ENCODE assay signal across 18 cellular contexts in the genomic region with DNA sequence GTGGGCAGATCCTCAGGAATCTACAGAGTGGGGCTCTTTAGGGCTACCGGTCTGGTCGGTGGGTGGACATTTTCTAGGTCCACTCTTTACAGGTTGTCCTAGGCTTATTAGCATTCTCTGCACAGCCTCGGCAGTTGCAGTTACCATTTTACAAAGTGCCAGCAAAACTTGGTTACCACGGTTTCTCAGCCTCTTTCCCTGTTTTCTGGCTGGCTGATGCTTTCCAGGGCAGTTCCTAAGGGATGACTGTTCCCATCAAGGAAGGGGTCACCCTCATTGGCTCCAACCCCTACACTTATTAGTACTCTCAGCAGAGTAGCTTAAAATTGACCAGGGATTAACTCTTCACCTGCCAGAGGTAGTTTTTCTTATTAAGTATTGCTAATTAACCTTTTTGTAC. TPM values are rescaled to one million over a fixed set of nuclear protein-coding genes. Genes with fewer than 3 reads are reported as not detected.
DNase-seq lines count a peak whose midpoint lies in the region; ATAC-seq and TF ChIP-seq lines count a peak whose summit lies in the region.
"Had no signal": no experiment of that assay in that cellular context is flagged by ENCODE, and none has a peak within 500 bp of the region (broad histone marks: within the 10 kb centered on the region; RNA-seq: fewer than 3 reads in every experiment).

No MANE protein-coding gene starts in this region.

- peak overlapping the region; percentile 34 to 51 for H3K27ac ChIP-seq in left lung
- H3K27ac ChIP-seq in psoas muscle = peak overlapping the region; percentile 83
- H3K27ac ChIP-seq: HL-60 had no signal

- intact Hi-C loops in left lung (cut with DNase I) (no loop called here), psoas muscle (cut with DNase I) (loop anchor here (10.0 kb wide), 2 partner anchors 97 to 137 kb away; no protein-coding TSS in a partner anchor), posterior vena cava (cut with DNase I) (no loop called here)

- H3K4me3 ChIP-seq in left lung (no peak overlapping the region), psoas muscle (no peak overlapping the region)
- H3K4me3 ChIP-seq: GM23338, K562 had no signal

- peak overlapping the region in 4 of 5 experiments; percentile 18 to 98 (median 92) for H3K27ac Mint-ChIP-seq in brain
- H3K27ac Mint-ChIP-seq: CD4-positive, alpha-beta memory T cell; GM23338 had no signal

- TF ChIP-seq CTCF in brain (conservative IDR thresholded peaks at IDR 0.05) (no peak), left lung (IDR thresholded peaks at IDR 0.05) (no peak), psoas muscle (IDR thresholded peaks at IDR 0.05) (no peak)

- WGBS in psoas muscle, 3 donors = 50 to 59% (median 54%) methylated on average over 4 of the region's 4 CpGs

- H3K27me3 Mint-ChIP-seq in brain = peaks cover 8% of the 10 kb centered on the region

- H3K4me1 ChIP-seq in left lung = peaks cover 3 to 4% of the 10 kb centered on the region in 2 donors
- H3K4me1 ChIP-seq in psoas muscle = peaks cover 41% of the 10 kb centered on the region
- H3K4me1 ChIP-seq: BE2C had no signal

- no peak for ATAC-seq in left lung
- ATAC-seq in psoas muscle = no peak
- no peak for ATAC-seq in GM18873 (IDR thresholded peaks at IDR 0.05; ENCODE audit: low FRiP score, unreplicated experiment)
- ATAC-seq: GM23338, K562 had no signal

- H3K27me3 ChIP-seq in left lung = peaks cover 3 to 40% of the 10 kb centered on the region in 2 donors
- no peaks in the 10 kb centered on the region for H3K27me3 ChIP-seq in psoas muscle (ENCODE audit: insufficient read depth in 3 of 3, low read length in 2 of 3)

- H3K4me1 Mint-ChIP-seq in brain = peaks cover 76% of the 10 kb centered on the region
- H3K4me1 Mint-ChIP-seq: CD4-positive, alpha-beta memory T cell had no signal

- no peaks in the 10 kb centered on the region for H3K36me3 Mint-ChIP-seq in brain
- H3K36me3 Mint-ChIP-seq: CD4-positive, alpha-beta memory T cell had no signal

- peaks cover 0 to 2% (median 0%) of the 10 kb centered on the region in 5 experiments for H3K9me3 Mint-ChIP-seq in brain
- H3K9me3 Mint-ChIP-seq: GM23338 had no signal

- no peaks in the 10 kb centered on the region for H3K36me3 ChIP-seq in left lung
- H3K36me3 ChIP-seq in psoas muscle (ENCODE audit: insufficient read depth in 1 of 2, low read depth in 1 of 2) = no peaks in the 10 kb centered on the region
- H3K36me3 ChIP-seq: BE2C had no signal

- no peak for DNase-seq in left lung
- DNase-seq in psoas muscle = no peak
- DNase-seq in cortex of kidney (lab: John Stamatoyannopoulos, UW) = no peak
- DNase-seq in posterior vena cava (ENCODE audit: low spot score) = no peak
- no peak for DNase-seq in NCI-H187 treated with DMSO at 0.1 percent for 48 hours (lab: John Stamatoyannopoulos, UW)
- DNase-seq: BE2C; CD4-positive, alpha-beta memory T cell; DMS79; GF-D8; NCI-H1436; NCI-H2081; NCI-H524; OCI-M1 had no signal

- H3K4me3 Mint-ChIP-seq in brain = peak overlapping the region in 2 of 5 experiments; percentile 44 to 62
- H3K4me3 Mint-ChIP-seq: CD4-positive, alpha-beta memory T cell; GM23338 had no signal

- no peaks in the 10 kb centered on the region for H3K9me3 ChIP-seq in left lung
- H3K9me3 ChIP-seq in psoas muscle = no peaks in the 10 kb centered on the region
- H3K9me3 ChIP-seq: BE2C had no signal

RNA-seq across cellular contexts. Expression of a gene that starts 2.0 kb away (rescaled TPM):
- polyA plus RNA-seq in brain (ENCODE audit: insufficient read depth, low read depth, low replicate concordance) = 35.4 TPM
- 100 to 1,000 TPM; 168 to 453 TPM for total RNA-seq in left lung
- 10 to 100 TPM in 2 of 4 donors, 1 to 10 TPM in 2; 9.0 to 27.1 (median 11.2) TPM for total RNA-seq in psoas muscle
- polyA plus RNA-seq in psoas muscle = 10 to 100 TPM in 2 of 3 donors, 1 to 10 TPM in 1; 5.3 to 26.2 (median 10.4) TPM
- total RNA-seq in posterior vena cava = not detected
- total RNA-seq: CD4-positive, alpha-beta memory T cell had no signal
- polyA plus RNA-seq: CD4-positive, alpha-beta memory T cell; K562 had no signal

Comparison
In these comparisons a context has a peak if more than half of its experiments do, and no peak if none do; other contexts are left out.
1. RNA of a gene that starts 2.0 kb away (total RNA-seq): 168 to 453 TPM in left lung and 9.0 to 27.1 TPM in psoas muscle; not detected in posterior vena cava; every median in the first group is over 4 times any median in the second.
2. intact Hi-C loops: an anchor here in psoas muscle (10.0 kb wide); none called in left lung and posterior vena cava.